22 cellular contexts compared by ENCODE assay signal in the genomic region with DNA sequence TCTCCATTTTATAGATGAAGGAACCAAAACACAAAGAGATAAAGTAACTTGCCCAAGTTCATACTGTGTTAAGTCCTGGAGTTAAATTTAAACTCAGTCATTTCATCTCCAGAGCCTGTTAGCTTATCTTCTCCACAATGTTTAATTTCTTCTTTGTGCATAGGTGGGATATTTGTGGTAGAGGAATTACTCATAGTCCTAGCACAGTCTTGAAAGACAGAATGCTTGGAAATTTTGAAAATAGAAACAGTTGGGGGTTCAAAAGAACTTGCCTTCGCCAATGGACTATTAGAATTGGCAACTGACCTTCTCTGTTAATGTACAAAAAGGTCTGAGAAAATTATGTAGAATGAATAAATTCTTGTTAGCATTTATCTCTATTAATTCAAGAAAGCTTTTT.
A peak's percentile ranks its signal among the peaks of the same experiment; 100 is the strongest.
DNase-seq lines count a peak whose midpoint lies in the region; ATAC-seq, FAIRE-seq and TF ChIP-seq lines count a peak whose summit lies in the region.
"Had no signal": no experiment of that assay in that cellular context is flagged by ENCODE, and none has a peak within 500 bp of the region (broad histone marks: within the 10 kb centered on the region; RNA-seq: fewer than 3 reads in every experiment).

No MANE protein-coding gene starts in this region.

- no peaks in the 10 kb centered on the region for H3K4me1 Mint-ChIP-seq in activated CD8-positive, alpha-beta memory T cell treated with anti-CD3 and anti-CD28 coated beads, Interleukin-2, amount 10 ng/mL, durations not matched to agents 7 days and 5 days
- H3K4me1 Mint-ChIP-seq: CD4-positive, CD25-positive, alpha-beta regulatory T cell; CD8-positive, alpha-beta memory T cell had no signal

- H3K36me3 Mint-ChIP-seq in activated CD8-positive, alpha-beta memory T cell treated with anti-CD3 and anti-CD28 coated beads, Interleukin-2, amount 10 ng/mL, durations not matched to agents 7 days and 5 days, result no peaks in the 10 kb centered on the region
- H3K36me3 Mint-ChIP-seq: CD4-positive, CD25-positive, alpha-beta regulatory T cell; CD8-positive, alpha-beta memory T cell had no signal

- no peaks in the 10 kb centered on the region for H3K36me3 ChIP-seq in mucosa of descending colon (ENCODE audit: low read depth)
- H3K36me3 ChIP-seq: BE2C had no signal

- no peak overlapping the region for H3K4me3 Mint-ChIP-seq in activated CD8-positive, alpha-beta memory T cell treated with anti-CD3 and anti-CD28 coated beads, Interleukin-2, amount 10 ng/mL, durations not matched to agents 7 days and 5 days
- H3K4me3 Mint-ChIP-seq: CD4-positive, CD25-positive, alpha-beta regulatory T cell; CD8-positive, alpha-beta memory T cell; H9 had no signal

- no peak overlapping the region for H3K4me3 ChIP-seq in mucosa of descending colon

- no peak for ATAC-seq in GM18868 (IDR thresholded peaks at IDR 0.05; ENCODE audit: unreplicated experiment)
- ATAC-seq in mucosa of descending colon, result no peak
- ATAC-seq in activated CD8-positive, alpha-beta memory T cell treated with anti-CD3 and anti-CD28 coated beads, Interleukin-2, amount 10 ng/mL, durations not matched to agents 7 days and 5 days, result no peak

- peak; percentile 76 for FAIRE-seq in RCC 7860 (lab: Jason Lieb, UNC)
- FAIRE-seq: G401.6, GM12891, GM18507, H1 had no signal

- CTCF ChIA-PET in activated CD8-positive, alpha-beta memory T cell treated with anti-CD3 and anti-CD28 coated beads, Interleukin-2, amount 10 ng/mL, durations not matched to agents 7 days and 5 days (lab: Charles Lee), result no interaction called here

- no peaks in the 10 kb centered on the region for H3K9me3 ChIP-seq in mucosa of descending colon
- H3K9me3 ChIP-seq: BE2C had no signal

- H3K27me3 Mint-ChIP-seq in activated CD8-positive, alpha-beta memory T cell treated with anti-CD3 and anti-CD28 coated beads, Interleukin-2, amount 10 ng/mL, durations not matched to agents 7 days and 5 days, result no peaks in the 10 kb centered on the region
- H3K27me3 Mint-ChIP-seq: CD4-positive, CD25-positive, alpha-beta regulatory T cell; CD8-positive, alpha-beta memory T cell had no signal

- intact Hi-C loops in mucosa of descending colon (cut with DNase I, micrococcal nuclease), result no loop called here

- no peaks in the 10 kb centered on the region for H3K9me3 Mint-ChIP-seq in activated CD8-positive, alpha-beta memory T cell treated with anti-CD3 and anti-CD28 coated beads, Interleukin-2, amount 10 ng/mL, durations not matched to agents 7 days and 5 days (ENCODE audit: low read depth)
- H3K9me3 Mint-ChIP-seq: H9 had no signal

- no peak for TF ChIP-seq CTCF in mucosa of descending colon (IDR thresholded peaks at IDR 0.05)

- DNase-seq in RCC 7860 (ENCODE audit: low spot score) (no peak), astrocyte of the hippocampus (ENCODE audit: low read depth, low spot score) (peak; percentile 53), iris pigment epithelial cell (ENCODE audit: low read depth) (peak; percentile 25), mucosa of descending colon (no peak), KG1 (lab: John Stamatoyannopoulos, UW) (no peak)
- no peak for DNase-seq in activated CD8-positive, alpha-beta memory T cell treated with anti-CD3 and anti-CD28 coated beads, Interleukin-2, amount 10 ng/mL, durations not matched to agents 7 days and 5 days
- DNase-seq: ACHN; BE2C; C1 segment of cervical spinal cord; CD4-positive, CD25-positive, alpha-beta regulatory T cell; CD8-positive, alpha-beta memory T cell; COR-L47; DMS 273 treated with DMSO at 0.1 percent for 48 hours; DMS53; DND-41; EL; H9 had no signal

- H3K27ac Mint-ChIP-seq in activated CD8-positive, alpha-beta memory T cell treated with anti-CD3 and anti-CD28 coated beads, Interleukin-2, amount 10 ng/mL, durations not matched to agents 7 days and 5 days, result no peak overlapping the region
- H3K27ac Mint-ChIP-seq: CD4-positive, CD25-positive, alpha-beta regulatory T cell; CD8-positive, alpha-beta memory T cell; H9 had no signal

- H3K4me1 ChIP-seq in mucosa of descending colon (ENCODE audit: low read depth), result no peaks in the 10 kb centered on the region
- H3K4me1 ChIP-seq: BE2C had no signal

Comparison
In these comparisons a context has a peak if more than half of its experiments do, and no peak if none do; other contexts are left out.
1. DNase-seq: peak in astrocyte of the hippocampus (single experiment) and iris pigment epithelial cell (single experiment); none in RCC 7860 (single experiment), mucosa of descending colon (0 of 3), activated CD8-positive, alpha-beta memory T cell treated with anti-CD3 and anti-CD28 coated beads, Interleukin-2, amount 10 ng/mL, durations not matched to agents 7 days and 5 days (single experiment) and KG1 (single experiment).